In genomic region chr6:16326531-16326930, GRCh38 we compare ENCODE assay signal across 20 cellular contexts.
DNase-seq lines count a peak whose midpoint lies in the region; ATAC-seq and TF ChIP-seq lines count a peak whose summit lies in the region.
"Had no signal": no experiment of that assay in that cellular context is flagged by ENCODE, and none has a peak within 500 bp of the region (broad histone marks: within the 10 kb centered on the region; RNA-seq: fewer than 3 reads in every experiment).

No MANE protein-coding gene starts in this region.

- H3K9ac ChIP-seq in MM.1S (ENCODE audit: low read length), result no peak overlapping the region
- H3K9ac ChIP-seq: BLaER1 treated with 17β-estradiol and CSF1 and Interleukin-3, amounts not matched to agents 10 nM and 100 nM had no signal

- no peaks in the 10 kb centered on the region for H3K9me2 ChIP-seq in MM.1S (replicated peaks; ENCODE audit: insufficient read depth, low read length)

- no peak overlapping the region for H3K27ac ChIP-seq in MM.1S (ENCODE audit: low read length)
- H3K27ac ChIP-seq: A549; BLaER1 treated with 17β-estradiol and CSF1 and Interleukin-3, amounts not matched to agents 10 nM and 100 nM had no signal

- TF ChIP-seq CTCF in neural crest cell (conservative IDR thresholded peaks at IDR 0.05) (no peak), MM.1S (IDR thresholded peaks at IDR 0.05; ENCODE audit: low read length) (no peak), GM13976 (IDR thresholded peaks at IDR 0.05; ENCODE audit: borderline replicate concordance, control extremely low read depth, extremely low read depth, insufficient read depth, missing control alignments) (no peak)

- H3K27ac Mint-ChIP-seq in T-helper 17 cell, result peak overlapping the region; percentile 100
- H3K27ac Mint-ChIP-seq in neural crest cell (ENCODE audit: unreplicated experiment), result peak overlapping the region; percentile 27
- peak overlapping the region; percentile 29 for H3K27ac Mint-ChIP-seq in stimulated activated effector memory CD8-positive, alpha-beta T cell treated with anti-CD3 and anti-CD28 coated beads, Interleukin-12 subunit alpha, Interleukin-12 subunit beta, amount 100 ng/mL, for 72 hours

- H3K79me2 ChIP-seq in MM.1S (ENCODE audit: low read length), result no peaks in the 10 kb centered on the region

- H3K27me3 ChIP-seq in MM.1S (replicated peaks; ENCODE audit: insufficient read depth, low read length), result no peaks in the 10 kb centered on the region
- H3K27me3 ChIP-seq: BE2C; BLaER1 treated with 17β-estradiol and CSF1 and Interleukin-3, amounts not matched to agents 10 nM and 100 nM had no signal

- peaks cover 36% of the 10 kb centered on the region for H3K4me1 Mint-ChIP-seq in T-helper 17 cell
- peaks cover 10% of the 10 kb centered on the region for H3K4me1 Mint-ChIP-seq in neural crest cell
- peaks cover 47% of the 10 kb centered on the region for H3K4me1 Mint-ChIP-seq in stimulated activated effector memory CD8-positive, alpha-beta T cell treated with anti-CD3 and anti-CD28 coated beads, Interleukin-12 subunit alpha, Interleukin-12 subunit beta, amount 100 ng/mL, for 72 hours

- H3K9me3 ChIP-seq in T-helper 17 cell (ENCODE audit: control insufficient read depth, low read length, poor library complexity, severe bottlenecking) (no peaks in the 10 kb centered on the region), MM.1S (replicated peaks; ENCODE audit: insufficient read depth, low read length) (no peaks in the 10 kb centered on the region)
- H3K9me3 ChIP-seq: A549, BE2C, Caco-2 had no signal

- peaks cover 24% of the 10 kb centered on the region for H3K4me1 ChIP-seq in MM.1S (ENCODE audit: low read length)
- H3K4me1 ChIP-seq: A549 had no signal

- no peaks in the 10 kb centered on the region for H3K27me3 Mint-ChIP-seq in T-helper 17 cell
- H3K27me3 Mint-ChIP-seq in neural crest cell (ENCODE audit: low read depth), result no peaks in the 10 kb centered on the region
- H3K27me3 Mint-ChIP-seq: CD4-positive, alpha-beta memory T cell had no signal

- ATAC-seq in T-helper 17 cell, result no peak
- ATAC-seq in stimulated activated effector memory CD8-positive, alpha-beta T cell treated with anti-CD3 and anti-CD28 coated beads, Interleukin-12 subunit alpha, Interleukin-12 subunit beta, amount 100 ng/mL, for 72 hours, result no peak
- ATAC-seq: A549 had no signal

- no peaks in the 10 kb centered on the region for H3K36me3 ChIP-seq in MM.1S (replicated peaks; ENCODE audit: insufficient read depth, low read length)

- H3K4me3 ChIP-seq in MM.1S (ENCODE audit: low read length), result no peak overlapping the region
- H3K4me3 ChIP-seq: A549; BLaER1 treated with 17β-estradiol and CSF1 and Interleukin-3, amounts not matched to agents 10 nM and 100 nM had no signal

- H3K36me3 Mint-ChIP-seq in T-helper 17 cell (ENCODE audit: low read depth) (peaks cover 7% of the 10 kb centered on the region), neural crest cell (ENCODE audit: low read depth) (no peaks in the 10 kb centered on the region)
- H3K36me3 Mint-ChIP-seq in stimulated activated effector memory CD8-positive, alpha-beta T cell treated with anti-CD3 and anti-CD28 coated beads, Interleukin-12 subunit alpha, Interleukin-12 subunit beta, amount 100 ng/mL, for 72 hours, result peaks cover 82% of the 10 kb centered on the region

- no peak overlapping the region for H2AFZ ChIP-seq in MM.1S (ENCODE audit: low read length)

- in situ Hi-C loops in GM13976 (cut with MboI; ENCODE audit: low sequenced_read_pairs, unreplicated experiment), result loop anchor here (25.0 kb wide), 2 partner anchors 636 to 761 kb away; no protein-coding TSS in a partner anchor

- H3K4me3 Mint-ChIP-seq in T-helper 17 cell (no peak overlapping the region), neural crest cell (no peak overlapping the region)
- no peak overlapping the region for H3K4me3 Mint-ChIP-seq in stimulated activated effector memory CD8-positive, alpha-beta T cell treated with anti-CD3 and anti-CD28 coated beads, Interleukin-12 subunit alpha, Interleukin-12 subunit beta, amount 100 ng/mL, for 72 hours
- H3K4me3 Mint-ChIP-seq: CD14-positive monocyte; CD4-positive, alpha-beta memory T cell had no signal

- H3K9me3 Mint-ChIP-seq in neural crest cell, result peaks cover 2% of the 10 kb centered on the region
- H3K9me3 Mint-ChIP-seq in stimulated activated effector memory CD8-positive, alpha-beta T cell treated with anti-CD3 and anti-CD28 coated beads, Interleukin-12 subunit alpha, Interleukin-12 subunit beta, amount 100 ng/mL, for 72 hours, result no peaks in the 10 kb centered on the region
- H3K9me3 Mint-ChIP-seq: CD4-positive, alpha-beta memory T cell had no signal

- peaks cover 11% of the 10 kb centered on the region for H3F3A ChIP-seq in MM.1S (ENCODE audit: insufficient read depth, low read length)

- DNase-seq in T-helper 17 cell (no peak), neural crest cell (ENCODE audit: low read depth, low spot score) (no peak), ecto neural progenitor cell (ENCODE audit: low spot score) (no peak), MM.1S (no peak), COLO829 (ENCODE audit: low spot score) (no peak), GM13976 (ENCODE audit: low spot score) (no peak)
- no peak for DNase-seq in stimulated activated effector memory CD8-positive, alpha-beta T cell treated with anti-CD3 and anti-CD28 coated beads, Interleukin-12 subunit alpha, Interleukin-12 subunit beta, amount 100 ng/mL, for 72 hours (ENCODE audit: low spot score in 2 of 2)
- DNase-seq: 8988T; ACHN; AML-193; BE2C; Caco-2; CD4-positive, alpha-beta memory T cell; DMS153; DND-41; GOT3; HCEC 1CT had no signal

- H4K20me1 ChIP-seq in MM.1S (ENCODE audit: insufficient read depth, low read length), result no peaks in the 10 kb centered on the region

- no peak overlapping the region for H3K4me2 ChIP-seq in MM.1S (ENCODE audit: low read depth, low read length)
- H3K4me2 ChIP-seq: A549; BLaER1 treated with 17β-estradiol and CSF1 and Interleukin-3, amounts not matched to agents 10 nM and 100 nM had no signal

Comparison
In these comparisons a context has a peak if more than half of its experiments do, and no peak if none do; other contexts are left out.
1. H3K27ac Mint-ChIP-seq: peak in every context shown above with its lines; median percentile 100 in T-helper 17 cell; 29 in stimulated activated effector memory CD8-positive, alpha-beta T cell treated with anti-CD3 and anti-CD28 coated beads, Interleukin-12 subunit alpha, Interleukin-12 subunit beta, amount 100 ng/mL, for 72 hours; 27 in neural crest cell.